8 cellular contexts compared by ENCODE assay signal in the genomic region with DNA sequence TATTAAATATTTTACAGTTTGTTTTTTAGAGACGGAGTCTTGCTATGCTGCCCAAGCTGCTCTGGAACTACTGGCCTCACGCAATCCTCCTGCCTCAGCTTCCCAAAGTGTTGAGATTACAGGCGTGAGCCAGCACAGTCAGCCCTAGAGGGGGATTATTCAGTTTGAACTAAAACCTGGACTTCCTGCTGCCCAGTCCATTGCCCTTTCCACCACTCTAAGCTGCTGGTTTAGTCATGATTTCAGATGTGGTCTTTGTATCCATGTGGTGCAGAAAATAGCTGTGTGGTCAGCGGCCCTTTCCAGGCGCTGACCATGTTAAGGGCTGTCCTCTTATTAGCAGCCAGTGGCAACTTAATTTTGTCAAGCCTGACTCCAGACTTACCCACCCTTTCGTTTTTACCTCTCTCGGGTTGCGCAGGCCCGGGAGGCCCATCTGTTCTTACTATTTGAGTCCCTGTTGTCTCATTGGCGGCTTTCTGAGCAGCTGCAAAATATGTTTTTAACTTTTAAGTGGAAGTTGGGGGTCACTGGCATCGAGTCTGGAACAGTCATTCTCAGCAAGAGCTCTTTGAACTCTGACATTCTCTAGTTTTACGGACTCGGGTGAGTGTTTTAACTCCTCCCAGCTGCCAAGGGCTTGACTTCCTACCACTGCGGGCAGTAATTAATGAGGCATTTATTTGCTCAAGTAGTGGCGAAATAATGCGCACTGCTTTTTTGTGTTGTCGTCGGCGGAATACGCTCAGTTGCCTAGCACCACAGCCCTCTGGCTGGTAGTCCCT. TPM values are rescaled to one million over a fixed set of nuclear protein-coding genes. Genes with fewer than 3 reads are reported as not detected.
DNase-seq lines count a peak whose midpoint lies in the region; ATAC-seq and TF ChIP-seq lines count a peak whose summit lies in the region.

No MANE protein-coding gene starts in this region.

- H3K79me2 ChIP-seq in parathyroid adenoma, result no peaks in the 10 kb centered on the region

- no peaks in the 10 kb centered on the region for H3K9me3 ChIP-seq in parathyroid adenoma (ENCODE audit: control insufficient read depth, low read length)

- DNase-seq in Ammon's horn (ENCODE audit: low spot score), result peak; percentile 8
- peak; percentile 38 for DNase-seq in NOMO-1 treated with dmso at 0.1 percent for 144 hours (lab: John Stamatoyannopoulos, UW; ENCODE audit: unreplicated experiment)
- peak; percentile 44 for DNase-seq in activated naive CD4-positive, alpha-beta T cell treated with Interleukin-2 at 50 U/mL for 16 hours
- peak; percentile 18 for DNase-seq in glomerular endothelial cell (ENCODE audit: extremely low read depth, low read depth, low spot score)
- DNase-seq in T1000 (lab: John Stamatoyannopoulos, UW), result no peak

- H3K4me3 ChIP-seq in parathyroid adenoma (ENCODE audit: low read depth, low read length), result peak overlapping the region; percentile 56

- H3K4me2 ChIP-seq in parathyroid adenoma (ENCODE audit: low read length), result peak overlapping the region; percentile 79

- no peak for TF ChIP-seq CTCF in parathyroid adenoma (IDR thresholded peaks at IDR 0.05)

- no peaks in the 10 kb centered on the region for H3K27me3 ChIP-seq in parathyroid adenoma (ENCODE audit: control insufficient read depth, insufficient read depth, low read length)

- peak overlapping the region; percentile 97 for H2AFZ ChIP-seq in parathyroid adenoma

- ATAC-seq in GM19025 (IDR thresholded peaks at IDR 0.05; ENCODE audit: low read depth, unreplicated experiment) (peak; percentile 10), HG03196 (IDR thresholded peaks at IDR 0.05; ENCODE audit: unreplicated experiment) (peak; percentile 35)

- no peaks in the 10 kb centered on the region for H3K4me1 ChIP-seq in parathyroid adenoma

- H3K36me3 ChIP-seq in parathyroid adenoma (ENCODE audit: control insufficient read depth, insufficient read depth, low read length), result no peaks in the 10 kb centered on the region

- no peak overlapping the region for H3K9ac ChIP-seq in parathyroid adenoma

- peak overlapping the region; percentile 87 for H3K27ac ChIP-seq in parathyroid adenoma

RNA-seq across cellular contexts. Expression of a gene that starts 0.8 kb away (rescaled TPM):
- total RNA-seq in glomerular endothelial cell, result 36.8 and 39.0 TPM in 2 replicates
